Comparison of ENCODE assay signal across 21 cellular contexts in genomic region chr10:48414778-48415177, GRCh38.
DNase-seq lines count a peak whose midpoint lies in the region; ATAC-seq, FAIRE-seq and TF ChIP-seq lines count a peak whose summit lies in the region.
"Had no signal": no experiment of that assay in that cellular context is flagged by ENCODE, and none has a peak within 500 bp of the region (broad histone marks: within the 10 kb centered on the region; RNA-seq: fewer than 3 reads in every experiment).

No MANE protein-coding gene starts in this region.

- no peaks in the 10 kb centered on the region for H3K79me2 ChIP-seq in PC-3 (ENCODE audit: low read length)
- H3K79me2 ChIP-seq in keratinocyte (ENCODE audit: control insufficient read depth, insufficient read depth, low read length), result no peaks in the 10 kb centered on the region

- H3K9ac ChIP-seq in PC-3 (ENCODE audit: low read length) (no peak overlapping the region), keratinocyte (ENCODE audit: control insufficient read depth, extremely low read depth, insufficient read depth, low read length) (no peak overlapping the region)
- H3K9ac ChIP-seq: neural progenitor cell had no signal

- peaks cover 29% of the 10 kb centered on the region for H3K36me3 Mint-ChIP-seq in activated CD8-positive, alpha-beta T cell treated with anti-CD3 and anti-CD28 coated beads, Interleukin-2, amount 10 ng/mL, durations not matched to agents 7 days and 5 days (ENCODE audit: low read depth)

- H3K36me3 ChIP-seq in PC-3 (ENCODE audit: low read depth, low read length), result peaks cover 13% of the 10 kb centered on the region
- H3K36me3 ChIP-seq in keratinocyte (ENCODE audit: control insufficient read depth in 2 of 2, extremely low read depth in 1 of 2, insufficient read depth in 2 of 2, low read length in 2 of 2), result no peaks in the 10 kb centered on the region
- H3K36me3 ChIP-seq: HAP-1 had no signal

- CTCF ChIA-PET in PC-3 (lab: Charles Lee), result no interaction called here
- CTCF ChIA-PET in activated CD8-positive, alpha-beta T cell treated with anti-CD3 and anti-CD28 coated beads, Interleukin-2, amount 10 ng/mL, durations not matched to agents 7 days and 5 days (lab: Charles Lee), result no interaction called here

- no peaks in the 10 kb centered on the region for H3K9me1 ChIP-seq in keratinocyte (ENCODE audit: control insufficient read depth, extremely low read depth, insufficient read depth, low read length)

- H3K27ac ChIP-seq in PC-3 (ENCODE audit: low read length) (no peak overlapping the region), keratinocyte (ENCODE audit: control insufficient read depth, insufficient read depth, low read length) (peak overlapping the region; percentile 36)
- H3K27ac ChIP-seq: neural progenitor cell, right lobe of liver, SK-N-MC, transverse colon had no signal

- no TSS peak for BruUV-seq in PC-3 (replicated peaks; lab: Mats Ljungman, UMichigan)

- H3K9me2 ChIP-seq in PC-3 (replicated peaks; ENCODE audit: low read length), result no peaks in the 10 kb centered on the region

- H3K27me3 ChIP-seq in PC-3 (ENCODE audit: low read length), result no peaks in the 10 kb centered on the region
- no peaks in the 10 kb centered on the region for H3K27me3 ChIP-seq in keratinocyte (ENCODE audit: control insufficient read depth, extremely low read depth, insufficient read depth, low read length)
- H3K27me3 ChIP-seq: neural progenitor cell, right lobe of liver, transverse colon had no signal

- intact Hi-C loops in PC-3 (cut with micrococcal nuclease) (no loop called here), sciatic nerve (cut with DNase I) (no loop called here)

- H2AFZ ChIP-seq in PC-3 (ENCODE audit: low read length), result no peak overlapping the region
- H2AFZ ChIP-seq in keratinocyte (ENCODE audit: control insufficient read depth, low read length), result no peak overlapping the region
- H2AFZ ChIP-seq: neural progenitor cell had no signal

- peak; percentile 13 for FAIRE-seq in keratinocyte (lab: Jason Lieb, UNC)

- peak; percentile 74 for DNase-seq in ELR (ENCODE audit: low read depth)
- DNase-seq in PC-3, result peak; percentile 55
- DNase-seq in dedifferentiated amniotic fluid mesenchymal stem cell (ENCODE audit: extremely low spot score), result peak; percentile 67
- DNase-seq in keratinocyte (ENCODE audit: low read depth, low spot score), result no peak
- DNase-seq in sciatic nerve (ENCODE audit: low spot score), result no peak
- DNase-seq in DMS114 treated with DMSO at 0.1 percent for 48 hours (lab: John Stamatoyannopoulos, UW; ENCODE audit: unreplicated experiment), result no peak
- DNase-seq in activated CD4-positive, alpha-beta T cell treated with anti-CD3 and anti-CD28 coated beads for 48 hours, result no peak
- no peak for DNase-seq in activated CD8-positive, alpha-beta T cell treated with anti-CD3 and anti-CD28 coated beads, Interleukin-2, amount 10 ng/mL, durations not matched to agents 7 days and 5 days
- DNase-seq: activated CD4-positive, alpha-beta T cell treated with anti-CD3 and anti-CD28 coated beads, Interleukin-2, amount 10 ng/mL, durations not matched to agents 24 days and 14 days; activated naive CD4-positive, alpha-beta T cell treated with anti-CD3 and anti-CD28 coated beads, Interleukin-2, amount 50 U/mL, for 16 hours; CD4-positive, CD25-positive, alpha-beta regulatory T cell; NCI-H146; NCI-H2171; NCI-H526 treated with DMSO at 0.1 percent for 48 hours; right lobe of liver; stimulated activated CD4-positive, alpha-beta T cell treated with anti-CD3 and anti-CD28 coated beads, Interleukin-15, amount 100 ng/mL, for 24 hours; stimulated activated naive CD8-positive, alpha-beta T cell treated with anti-CD3 and anti-CD28 coated beads, Interleukin-15, amount 100 ng/mL, for 72 hours; transverse colon had no signal

- H3K4me1 ChIP-seq in PC-3 (ENCODE audit: insufficient read depth, low read length), result peaks cover 5% of the 10 kb centered on the region; the same call in 1 of the 2 replicates
- peaks cover 26% of the 10 kb centered on the region for H3K4me1 ChIP-seq in keratinocyte (ENCODE audit: control insufficient read depth, extremely low read depth, insufficient read depth, low read length)
- H3K4me1 ChIP-seq: neural progenitor cell, right lobe of liver, transverse colon had no signal

- H3K9me3 Mint-ChIP-seq in activated CD8-positive, alpha-beta T cell treated with anti-CD3 and anti-CD28 coated beads, Interleukin-2, amount 10 ng/mL, durations not matched to agents 7 days and 5 days (ENCODE audit: insufficient read depth), result peaks cover 11% of the 10 kb centered on the region

- TF ChIP-seq CTCF in PC-3 (conservative IDR thresholded peaks at IDR 0.05; ENCODE audit: low read depth, low read length) (no peak), keratinocyte (optimal IDR thresholded peaks at IDR 0.05 in 1 of 3, IDR thresholded peaks at IDR 0.05 in 1 of 3, conservative IDR thresholded peaks at IDR 0.05 in 1 of 3; ENCODE audit: extremely low read depth in 1 of 3, insufficient read depth in 2 of 3, low read length in 3 of 3) (no peak)

- H3K4me3 ChIP-seq in PC-3 (ENCODE audit: low read length), result no peak overlapping the region
- H3K4me3 ChIP-seq in keratinocyte (ENCODE audit: control insufficient read depth in 2 of 3, extremely low read depth in 1 of 3, insufficient read depth in 2 of 3, low read depth in 1 of 3, low read length in 3 of 3), result no peak overlapping the region
- H3K4me3 ChIP-seq: HAP-1, neural progenitor cell, right lobe of liver, SK-N-MC, transverse colon had no signal

- H3F3A ChIP-seq in PC-3 (ENCODE audit: low read length, unreplicated experiment), result no peaks in the 10 kb centered on the region

- H3K9me3 ChIP-seq in PC-3 (ENCODE audit: low read length) (peaks cover 3% of the 10 kb centered on the region; the same call in 1 of the 2 replicates), keratinocyte (ENCODE audit: control insufficient read depth, low read depth, low read length) (peaks cover 2% of the 10 kb centered on the region)
- H3K9me3 ChIP-seq: HAP-1, right lobe of liver had no signal

- H3K4me1 Mint-ChIP-seq in activated CD8-positive, alpha-beta T cell treated with anti-CD3 and anti-CD28 coated beads, Interleukin-2, amount 10 ng/mL, durations not matched to agents 7 days and 5 days (ENCODE audit: low read depth), result peaks cover 9% of the 10 kb centered on the region
- H3K4me1 Mint-ChIP-seq: neural progenitor cell; stimulated activated naive CD8-positive, alpha-beta T cell treated with anti-CD3 and anti-CD28 coated beads, Interleukin-15, amount 100 ng/mL, for 72 hours had no signal

- POLR2A ChIA-PET in PC-3 (lab: Charles Lee; ENCODE audit: unreplicated experiment), result no interaction called here
- POLR2A ChIA-PET in activated CD8-positive, alpha-beta T cell treated with anti-CD3 and anti-CD28 coated beads, Interleukin-2, amount 10 ng/mL, durations not matched to agents 7 days and 5 days (lab: Charles Lee), result no interaction called here

- H3K27ac Mint-ChIP-seq in activated CD8-positive, alpha-beta T cell treated with anti-CD3 and anti-CD28 coated beads, Interleukin-2, amount 10 ng/mL, durations not matched to agents 7 days and 5 days, result no peak overlapping the region
- H3K27ac Mint-ChIP-seq: activated CD4-positive, alpha-beta T cell treated with anti-CD3 and anti-CD28 coated beads, Interleukin-2, amount 10 ng/mL, durations not matched to agents 24 days and 14 days; CD4-positive, CD25-positive, alpha-beta regulatory T cell; neural progenitor cell; stimulated activated naive CD8-positive, alpha-beta T cell treated with anti-CD3 and anti-CD28 coated beads, Interleukin-15, amount 100 ng/mL, for 72 hours had no signal

- H3K27me3 Mint-ChIP-seq in activated CD8-positive, alpha-beta T cell treated with anti-CD3 and anti-CD28 coated beads, Interleukin-2, amount 10 ng/mL, durations not matched to agents 7 days and 5 days (ENCODE audit: low read depth), result no peaks in the 10 kb centered on the region
- H3K27me3 Mint-ChIP-seq: activated CD4-positive, alpha-beta T cell treated with anti-CD3 and anti-CD28 coated beads, Interleukin-2, amount 10 ng/mL, durations not matched to agents 24 days and 14 days; CD4-positive, CD25-positive, alpha-beta regulatory T cell; stimulated activated naive CD8-positive, alpha-beta T cell treated with anti-CD3 and anti-CD28 coated beads, Interleukin-15, amount 100 ng/mL, for 72 hours had no signal

- H3K4me3 Mint-ChIP-seq in activated CD8-positive, alpha-beta T cell treated with anti-CD3 and anti-CD28 coated beads, Interleukin-2, amount 10 ng/mL, durations not matched to agents 7 days and 5 days, result no peak overlapping the region
- H3K4me3 Mint-ChIP-seq: activated CD4-positive, alpha-beta T cell treated with anti-CD3 and anti-CD28 coated beads, Interleukin-2, amount 10 ng/mL, durations not matched to agents 24 days and 14 days; CD4-positive, CD25-positive, alpha-beta regulatory T cell; neural progenitor cell; stimulated activated naive CD8-positive, alpha-beta T cell treated with anti-CD3 and anti-CD28 coated beads, Interleukin-15, amount 100 ng/mL, for 72 hours had no signal

- ATAC-seq in PC-3, result peak; percentile 93
- no peak for ATAC-seq in sciatic nerve
- no peak for ATAC-seq in activated CD8-positive, alpha-beta T cell treated with anti-CD3 and anti-CD28 coated beads, Interleukin-2, amount 10 ng/mL, durations not matched to agents 7 days and 5 days
- ATAC-seq: right lobe of liver; stimulated activated naive CD8-positive, alpha-beta T cell treated with anti-CD3 and anti-CD28 coated beads, Interleukin-15, amount 100 ng/mL, for 72 hours had no signal

- dilution Hi-C loops in keratinocyte (cut with MboI; ENCODE audit: extremely low pct_ligation_motif_present, low sequenced_read_pairs), result no loop called here

- no peaks in the 10 kb centered on the region for H4K20me1 ChIP-seq in PC-3 (ENCODE audit: low read length)
- H4K20me1 ChIP-seq in keratinocyte (ENCODE audit: control insufficient read depth, extremely low read depth, insufficient read depth, low read length), result no peaks in the 10 kb centered on the region

- H3K4me2 ChIP-seq in PC-3 (ENCODE audit: low read length), result no peak overlapping the region
- H3K4me2 ChIP-seq in keratinocyte (ENCODE audit: control insufficient read depth, extremely low read depth, insufficient read depth, low read depth, low read length), result peak overlapping the region; percentile 37
- H3K4me2 ChIP-seq: neural progenitor cell had no signal

Comparison
In these comparisons a context has a peak if more than half of its experiments do, and no peak if none do; other contexts are left out.
1. DNase-seq: peak in ELR (single experiment), PC-3 (single experiment) and dedifferentiated amniotic fluid mesenchymal stem cell (single experiment); none in keratinocyte (single experiment), sciatic nerve (single experiment), DMS114 treated with DMSO at 0.1 percent for 48 hours (single experiment), activated CD4-positive, alpha-beta T cell treated with anti-CD3 and anti-CD28 coated beads for 48 hours (single experiment) and activated CD8-positive, alpha-beta T cell treated with anti-CD3 and anti-CD28 coated beads, Interleukin-2, amount 10 ng/mL, durations not matched to agents 7 days and 5 days (single experiment).